Comparison of ENCODE assay signal across 29 cellular contexts in the genomic region with DNA sequence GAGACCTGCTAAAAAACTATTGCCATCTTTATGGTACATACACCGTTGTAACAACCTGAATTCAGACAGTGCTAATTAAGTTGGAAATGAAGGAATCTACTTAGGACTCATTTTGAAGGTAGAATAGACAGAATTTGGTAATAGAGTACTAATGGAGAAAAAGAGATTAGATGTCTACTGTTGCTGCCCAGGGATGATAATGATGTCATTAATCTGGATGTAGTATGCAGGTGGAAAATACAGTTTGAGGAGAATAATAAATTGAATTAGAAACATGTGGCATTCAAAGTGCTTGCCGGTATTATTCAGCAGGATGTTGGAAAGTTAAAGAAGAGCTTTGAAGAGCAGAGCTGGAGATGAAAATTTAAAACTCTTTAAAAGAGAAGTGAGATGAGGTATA.
"Had no signal": no experiment of that assay in that cellular context is flagged by ENCODE, and none has a peak within 500 bp of the region (broad histone marks: within the 10 kb centered on the region; RNA-seq: fewer than 3 reads in every experiment).

No MANE protein-coding gene starts in this region.

- H3K4me1 ChIP-seq: colonic mucosa, esophagus muscularis mucosa, esophagus squamous epithelium, gastrocnemius medialis, gastroesophageal sphincter, heart right ventricle had no signal

- H3K27me3 Mint-ChIP-seq: dendritic cell treated with granulocyte-macrophage colony-stimulating factor and Interleukin-4, amounts not matched to agents 40 ng/mL and 50 ng/mL, for 4 days; effector memory CD8-positive, alpha-beta T cell had no signal

- ATAC-seq: effector memory CD8-positive, alpha-beta T cell; esophagus mucosa; foreskin keratinocyte; gastrocnemius medialis; gastroesophageal sphincter; heart left ventricle; heart right ventricle had no signal

- H3K27me3 ChIP-seq: colonic mucosa, dorsolateral prefrontal cortex, esophagus muscularis mucosa, esophagus squamous epithelium, foreskin keratinocyte, gastrocnemius medialis, gastroesophageal sphincter, heart left ventricle, heart right ventricle had no signal

- H3K4me3 Mint-ChIP-seq: dendritic cell treated with granulocyte-macrophage colony-stimulating factor and Interleukin-4, amounts not matched to agents 40 ng/mL and 50 ng/mL, for 4 days; effector memory CD8-positive, alpha-beta T cell; endodermal cell had no signal

- H3K4me3 ChIP-seq: colonic mucosa, coronary artery, dorsolateral prefrontal cortex, esophagus muscularis mucosa, esophagus squamous epithelium, gastrocnemius medialis, gastroesophageal sphincter, heart left ventricle, heart right ventricle had no signal

- H3K9me3 Mint-ChIP-seq: dendritic cell treated with granulocyte-macrophage colony-stimulating factor and Interleukin-4, amounts not matched to agents 40 ng/mL and 50 ng/mL, for 4 days; effector memory CD8-positive, alpha-beta T cell; endodermal cell had no signal

- DNase-seq: colonic mucosa; cortex of kidney; dermis blood vessel endothelial cell; dorsolateral prefrontal cortex; effector CD4-positive, alpha-beta T cell; effector CD8-positive, alpha-beta T cell; effector memory CD4-positive, alpha-beta T cell; effector memory CD8-positive, alpha-beta T cell; endodermal cell; erythroblast; esophagus squamous epithelium; foreskin fibroblast; foreskin keratinocyte; foreskin melanocyte; gastrocnemius medialis; glutamatergic neuron; head of caudate nucleus; heart left ventricle; heart right ventricle had no signal

- FAIRE-seq: colon, endometrium, endothelial cell of umbilical vein, frontal cortex had no signal

- H3K27ac Mint-ChIP-seq: dendritic cell treated with granulocyte-macrophage colony-stimulating factor and Interleukin-4, amounts not matched to agents 40 ng/mL and 50 ng/mL, for 4 days; endodermal cell had no signal

- H3K9me3 ChIP-seq: colonic mucosa, esophagus muscularis mucosa, esophagus squamous epithelium, gastrocnemius medialis, gastroesophageal sphincter, heart left ventricle had no signal

- H3K36me3 ChIP-seq: colonic mucosa, esophagus muscularis mucosa, esophagus squamous epithelium, gastrocnemius medialis, gastroesophageal sphincter, heart left ventricle, heart right ventricle had no signal

- H3K27ac ChIP-seq: colonic mucosa, coronary artery, dorsolateral prefrontal cortex, epithelial cell of prostate, esophagus muscularis mucosa, esophagus squamous epithelium, foreskin keratinocyte, gastrocnemius medialis, gastroesophageal sphincter, heart left ventricle, heart right ventricle had no signal
